8 cellular contexts compared by ENCODE assay signal in the genomic region with DNA sequence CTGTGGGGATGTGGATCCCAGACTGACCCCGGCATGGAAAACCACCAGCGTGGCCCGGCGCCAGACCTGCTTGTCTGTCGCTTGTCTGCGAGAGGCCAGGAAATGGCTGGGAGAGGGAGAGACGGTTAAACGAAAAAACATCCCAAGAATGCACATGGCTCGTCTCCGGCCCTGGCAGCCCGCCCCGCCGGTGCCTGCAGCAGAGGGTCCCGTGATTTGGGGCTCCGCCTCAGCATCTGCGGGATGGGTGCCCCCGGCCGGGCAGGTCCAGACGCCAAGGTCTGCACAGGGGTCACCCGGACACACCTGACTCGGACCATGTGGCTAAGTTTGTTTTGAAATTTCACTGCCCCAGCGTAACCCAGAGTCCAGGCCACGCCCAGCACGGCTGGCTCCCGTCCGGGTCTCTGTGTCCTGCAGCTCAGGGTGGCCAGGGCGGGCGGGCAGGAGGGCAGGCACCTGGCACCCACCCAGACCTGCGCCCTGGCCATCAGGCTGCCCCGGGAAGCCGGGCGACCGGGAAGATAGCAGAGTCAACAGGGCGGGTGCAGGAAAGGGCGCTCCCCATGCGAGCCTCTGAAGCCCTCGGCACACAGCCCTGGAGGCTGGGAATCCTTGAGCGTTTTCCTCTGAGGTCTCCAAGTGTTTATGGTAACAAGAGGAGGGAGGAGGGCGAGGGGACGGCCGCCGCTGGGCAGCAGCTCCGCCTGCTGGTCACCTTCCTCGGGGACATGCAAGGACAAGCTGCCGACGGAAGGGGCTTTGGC.
DNase-seq lines count a peak whose midpoint lies in the region; ATAC-seq and FAIRE-seq lines count a peak whose summit lies in the region.

No MANE protein-coding gene starts in this region.

- intact Hi-C loops in activated CD4-positive, alpha-beta T cell treated with anti-CD3 and anti-CD28 coated beads for 36 hours (cut with DNase I, micrococcal nuclease): loop anchor here (1.0 to 2.0 kb wide), 2 partner anchors 20 to 105 kb away; no protein-coding TSS in a partner anchor

- peak; percentile 69 for ATAC-seq in activated CD4-positive, alpha-beta T cell treated with anti-CD3 and anti-CD28 coated beads for 36 hours
- ATAC-seq in GM21529 (IDR thresholded peaks at IDR 0.05; ENCODE audit: unreplicated experiment) (no peak), HG03460 (IDR thresholded peaks at IDR 0.05; ENCODE audit: unreplicated experiment) (no peak)

- H3K4me1 ChIP-seq in small intestine (ENCODE audit: control insufficient read depth in 2 of 2, insufficient read depth in 1 of 2, low read depth in 1 of 2, low read length in 1 of 2): peaks cover 0 to 4% of the 10 kb centered on the region in 2 donors

- FAIRE-seq in small intestine (lab: Jason Lieb, UNC): no peak

- peaks cover 6% of the 10 kb centered on the region for H3K9me3 Mint-ChIP-seq in activated CD4-positive, alpha-beta T cell treated with anti-CD3 and anti-CD28 coated beads for 36 hours (ENCODE audit: low read depth)

- H3K27ac ChIP-seq in small intestine (ENCODE audit: low read depth in 1 of 2, low read length in 1 of 2): peak overlapping the region; percentile 66 to 80

- 1 to 2% (median 2%) methylated on average over 41 to 46 of the region's 46 CpGs for WGBS in small intestine, 3 donors

- peak overlapping the region; percentile 8 to 18 for H3K4me3 ChIP-seq in small intestine (ENCODE audit: low read depth in 1 of 2, low read length in 2 of 2)

- H3K27ac Mint-ChIP-seq in activated CD4-positive, alpha-beta T cell treated with anti-CD3 and anti-CD28 coated beads for 36 hours: no peak overlapping the region

- H3K36me3 Mint-ChIP-seq in activated CD4-positive, alpha-beta T cell treated with anti-CD3 and anti-CD28 coated beads for 36 hours (ENCODE audit: low read depth): no peaks in the 10 kb centered on the region

- POLR2A ChIA-PET in activated CD4-positive, alpha-beta T cell treated with anti-CD3 and anti-CD28 coated beads for 36 hours (lab: Charles Lee): interaction anchor here (0.6 to 1.9 kb wide), 2 partner anchors 103 to 1274 kb away, joined by 5 to 6 read pairs; partner anchors contain the start of gene GADD45B

- H3K27me3 ChIP-seq in small intestine (ENCODE audit: control insufficient read depth in 2 of 2, insufficient read depth in 2 of 2, low read length in 2 of 2): no peaks in the 10 kb centered on the region

- DNase-seq in GM04504 (ENCODE audit: low read depth): peak; percentile 82
- DNase-seq in NCI-H2196 (lab: John Stamatoyannopoulos, UW; ENCODE audit: unreplicated experiment): peak; percentile 70
- DNase-seq in activated CD4-positive, alpha-beta T cell treated with anti-CD3 and anti-CD28 coated beads for 36 hours: peak; percentile 81
- peak; percentile 51 to 58 for DNase-seq in cerebellar nuclear complex (lab: John Stamatoyannopoulos, UW)
- DNase-seq in iris pigment epithelial cell (ENCODE audit: low read depth): peak; percentile 90
- DNase-seq in small intestine: peak; percentile 84

- H3K9me3 ChIP-seq in small intestine (ENCODE audit: control insufficient read depth, low read depth): no peaks in the 10 kb centered on the region

- CTCF ChIA-PET in activated CD4-positive, alpha-beta T cell treated with anti-CD3 and anti-CD28 coated beads for 36 hours (lab: Charles Lee): interaction anchor here (0.6 to 1.8 kb wide), 9 partner anchors 9 to 1013 kb away, joined by 3 to 6 read pairs (median 4); partner anchors contain the start of gene GADD45B

- H3K27me3 Mint-ChIP-seq in activated CD4-positive, alpha-beta T cell treated with anti-CD3 and anti-CD28 coated beads for 36 hours: peaks cover 8% of the 10 kb centered on the region

- no peak overlapping the region for H3K4me3 Mint-ChIP-seq in activated CD4-positive, alpha-beta T cell treated with anti-CD3 and anti-CD28 coated beads for 36 hours

- H3K36me3 ChIP-seq in small intestine (ENCODE audit: control insufficient read depth in 2 of 2, insufficient read depth in 2 of 2, low read length in 2 of 2): no peaks in the 10 kb centered on the region

- H3K4me1 Mint-ChIP-seq in activated CD4-positive, alpha-beta T cell treated with anti-CD3 and anti-CD28 coated beads for 36 hours: no peaks in the 10 kb centered on the region
